ENCODE assay signal across 8 cellular contexts in genomic region chrX:12814434-12814833, GRCh38. TPM values are rescaled to one million over a fixed set of nuclear protein-coding genes. Genes with fewer than 3 reads are reported as not detected.
A peak's percentile ranks its signal among the peaks of the same experiment; 100 is the strongest.
DNase-seq lines count a peak whose midpoint lies in the region; ATAC-seq, FAIRE-seq and TF ChIP-seq lines count a peak whose summit lies in the region.

No MANE protein-coding gene starts in this region.

- H3K9me3 Mint-ChIP-seq in T-cell: no peaks in the 10 kb centered on the region
- peaks cover 11% of the 10 kb centered on the region for H3K9me3 Mint-ChIP-seq in nephron

- TF ChIP-seq RAD21 in H1 (IDR thresholded peaks at IDR 0.05 in 1 of 2, conservative IDR thresholded peaks at IDR 0.05 in 1 of 2; ENCODE audit: low read depth in 2 of 2, low read length in 2 of 2): peak; percentile 77 to 85

- H4K20me1 ChIP-seq in H1 (replicated peaks in 1 of 2; ENCODE audit: control insufficient read depth in 1 of 2, insufficient read depth in 2 of 2, low read length in 2 of 2): peaks cover 0 to 3% of the 10 kb centered on the region in 2 experiments

- POLR2A ChIA-PET in T-cell (lab: Charles Lee) (interaction anchor here in 1 of 2 donors (0.6 kb wide), 1 partner anchor 166 kb away, joined by 3 read pairs; no protein-coding TSS in a partner anchor), H1 (lab: Charles Lee; ENCODE audit: partially characterized antibody) (no interaction called here)

- H3K9ac ChIP-seq in H1 (replicated peaks in 1 of 4; ENCODE audit: extremely low read depth in 1 of 4, low read depth in 3 of 4, low read length in 3 of 4): no peak overlapping the region

- no peaks in the 10 kb centered on the region for H3K79me1 ChIP-seq in H1 (ENCODE audit: low read depth, low read length)

- H3K36me3 ChIP-seq in H1 (ENCODE audit: control insufficient read depth in 2 of 4, insufficient read depth in 4 of 4, low read length in 3 of 4): peaks cover 0 to 4% (median 0%) of the 10 kb centered on the region in 4 experiments; a peak in 3 of 8 replicates

- ATAC-seq in T-cell (replicated peaks in 1 of 4): peak in 2 of 4 experiments; percentile 31 to 50
- no peak for ATAC-seq in GM18907 (IDR thresholded peaks at IDR 0.05; ENCODE audit: unreplicated experiment)

- no peak overlapping the region for H2BK20ac ChIP-seq in H1 (ENCODE audit: low read length)

- H2BK15ac ChIP-seq in H1 (ENCODE audit: low read length): no peak overlapping the region

- H3K36me3 Mint-ChIP-seq in T-cell (peaks cover 4% of the 10 kb centered on the region), nephron (ENCODE audit: low read depth) (peaks cover 4% of the 10 kb centered on the region)

- H3K4me1 Mint-ChIP-seq in T-cell (peaks cover 0 to 5% (median 0%) of the 10 kb centered on the region in 3 donors), nephron (no peaks in the 10 kb centered on the region)

- H3K27ac Mint-ChIP-seq in T-cell: no peak overlapping the region
- H3K27ac Mint-ChIP-seq in nephron: no peak overlapping the region

- H3K4me1 ChIP-seq in H1 (replicated peaks in 1 of 4; ENCODE audit: control insufficient read depth in 3 of 4, insufficient read depth in 4 of 4, low read length in 3 of 4): no peaks in the 10 kb centered on the region; a peak in 1 of 7 replicates

- H2BK5ac ChIP-seq in H1 (ENCODE audit: low read depth, low read length): no peak overlapping the region

- H3K79me2 ChIP-seq in H1 (ENCODE audit: control insufficient read depth in 1 of 2, insufficient read depth in 2 of 2, low read length in 2 of 2): no peaks in the 10 kb centered on the region

- H3K4ac ChIP-seq in H1 (replicated peaks; ENCODE audit: insufficient read length, low read depth, low read length): no peak overlapping the region

- no peak overlapping the region for H3K4me3 ChIP-seq in GM12865 (ENCODE audit: low read depth, low read length)
- H3K4me3 ChIP-seq in HL-60 (replicated peaks; ENCODE audit: insufficient read depth, low read length): no peak overlapping the region
- no peak overlapping the region for H3K4me3 ChIP-seq in H1 (ENCODE audit: extremely low read depth in 1 of 4, insufficient read depth in 2 of 4, low read depth in 3 of 4, low read length in 4 of 4)

- H3K27me3 Mint-ChIP-seq in T-cell (peaks cover 0 to 8% of the 10 kb centered on the region in 2 donors), nephron (ENCODE audit: low read depth) (no peaks in the 10 kb centered on the region)

- CTCF ChIA-PET in T-cell (lab: Charles Lee) (interaction anchor here (0.5 to 1.8 kb wide), 19 partner anchors 8 to 1215 kb away, joined by 3 to 12 read pairs (median 4); partner anchors contain the start of genes GEMIN8 (in 1 of the 2) and PRPS2 (in 1 of the 2)), H1 (lab: Charles Lee; ENCODE audit: partially characterized antibody) (interaction anchor here (0.6 to 4.0 kb wide), 22 partner anchors 10 to 237 kb away, joined by 3 to 28 read pairs (median 4); no protein-coding TSS in a partner anchor)

- H3K18ac ChIP-seq in H1 (ENCODE audit: extremely low read depth, low read length): no peak overlapping the region

- H4K5ac ChIP-seq in H1 (ENCODE audit: insufficient read length, low read depth, low read length): no peak overlapping the region

- no peaks in the 10 kb centered on the region for H3K9me3 ChIP-seq in H1 (ENCODE audit: insufficient read depth in 2 of 2, low read depth in 1 of 2, low read length in 1 of 2)

- no peak overlapping the region for H3K23ac ChIP-seq in H1 (ENCODE audit: insufficient read length)

- H3K4me2 ChIP-seq in H1 (ENCODE audit: insufficient read depth in 1 of 2, low read depth in 2 of 2, low read length in 2 of 2): no peak overlapping the region

- H3K27ac ChIP-seq in HL-60 (replicated peaks) (no peak overlapping the region), H1 (ENCODE audit: low read depth, low read length) (no peak overlapping the region)

- no peak for TF ChIP-seq POLR2A in H1 (IDR thresholded peaks at IDR 0.05; ENCODE audit: control extremely low read depth in 1 of 2, low read depth in 2 of 2, low read length in 2 of 2)

- H3K27me3 ChIP-seq in HL-60 (ENCODE audit: insufficient read depth, poor library complexity, severe bottlenecking) (no peaks in the 10 kb centered on the region), H1 (replicated peaks in 1 of 4; ENCODE audit: control insufficient read depth in 3 of 4, extremely low read depth in 1 of 4, insufficient read depth in 3 of 4, low read length in 3 of 4) (no peaks in the 10 kb centered on the region)

- TF ChIP-seq CTCF in GM12865 (IDR thresholded peaks at IDR 0.05; ENCODE audit: insufficient read depth, low read depth, low read length, missing control alignments) (peak; percentile 42), HL-60 (IDR thresholded peaks at IDR 0.05; ENCODE audit: insufficient read depth, low read length) (peak; percentile 2), H1 (IDR thresholded peaks at IDR 0.05; ENCODE audit: control extremely low read depth in 1 of 3, insufficient read depth in 1 of 3, low read depth in 1 of 3, low read length in 3 of 3) (peak in 2 of 3 experiments; percentile 62; a peak in 3 of 4 replicates), nephron (IDR thresholded peaks at IDR 0.05; ENCODE audit: unreplicated experiment in 3 of 3) (peak; percentile 54 to 60 (median 58))

- H2AFZ ChIP-seq in H1 (ENCODE audit: low read length): no peak overlapping the region

- H3K56ac ChIP-seq in H1 (replicated peaks; ENCODE audit: insufficient read length, low read depth, low read length): no peak overlapping the region

- no peak overlapping the region for H3K4me3 Mint-ChIP-seq in T-cell
- H3K4me3 Mint-ChIP-seq in nephron: no peak overlapping the region

- WGBS in H1 (ENCODE audit: extremely low coverage in 1 of 2, insufficient coverage in 1 of 2, insufficient read length in 1 of 2, insufficient replicate concordance in 2 of 2, low coverage in 1 of 2, low lambda C conversion rate in 2 of 2, missing lambda C conversion rate in 1 of 2), 2 experiments: 33% methylated on average over 4 of the region's 4 CpGs; no CpG with 5 or more reads in 1 of the 2 experiments

- no peak overlapping the region for H4K91ac ChIP-seq in H1 (replicated peaks; ENCODE audit: insufficient read length, low read length)

- TF ChIP-seq EP300 in H1 (IDR thresholded peaks at IDR 0.05; ENCODE audit: borderline replicate concordance in 1 of 2, low read depth in 2 of 2, low read length in 2 of 2): no peak

- no peaks in the 10 kb centered on the region for H3K23me2 ChIP-seq in H1 (ENCODE audit: low read depth, low read length)

- DNase-seq in AML-193 (lab: John Stamatoyannopoulos, UW) (peak; percentile 8 to 28), GM12865 (ENCODE audit: low read depth) (peak; percentile 76), HL-60 (ENCODE audit: low read depth in 1 of 2, low spot score in 1 of 2) (peak in 1 of 2 experiments; percentile 56), T-cell (peak in 26 of 34 experiments; percentile 2 to 50 (median 23)), H1 (ENCODE audit: low read depth in 1 of 2, low spot score in 2 of 2) (peak in 1 of 2 experiments; percentile 43), cerebellar nuclear complex (lab: John Stamatoyannopoulos, UW) (no peak)

- peak; percentile 91 for FAIRE-seq in H1 (lab: Jason Lieb, UNC)

- H2BK12ac ChIP-seq in H1 (ENCODE audit: low read depth, low read length): no peak overlapping the region

- no peak overlapping the region for H4K8ac ChIP-seq in H1 (ENCODE audit: extremely low read depth, insufficient read depth, low read length)

- no peak overlapping the region for H3K14ac ChIP-seq in H1 (ENCODE audit: insufficient read length)

- no peak overlapping the region for H2AK5ac ChIP-seq in H1 (ENCODE audit: low read depth, low read length)

- H2BK120ac ChIP-seq in H1 (replicated peaks; ENCODE audit: low read depth, low read length): no peak overlapping the region

TF ChIP-seq in H1, 55 proteins besides CTCF, POLR2A, EP300 and RAD21 (continues in another document):
- TF ChIP-seq TBP (IDR thresholded peaks at IDR 0.05; ENCODE audit: low read depth, low read length) (no peak), RFX5 (IDR thresholded peaks at IDR 0.05; ENCODE audit: borderline replicate concordance, low read depth, low read length) (no peak), JUN (IDR thresholded peaks at IDR 0.05; ENCODE audit: low read depth, low read length) (no peak), TCF12 (IDR thresholded peaks at IDR 0.05; ENCODE audit: low read depth, low read length) (no peak), SP1 (IDR thresholded peaks at IDR 0.05; ENCODE audit: low read depth, low read length) (no peak), ATF2 (IDR thresholded peaks at IDR 0.05; ENCODE audit: low read length) (no peak)

RNA-seq across cellular contexts. Expression of gene PRPS2, which starts 23.2 kb away (rescaled TPM):
- total RNA-seq in T-cell: 10 to 100 TPM; 20.9 to 31.6 (median 30.6) TPM
- total RNA-seq in H1 (2021; fragmentation: NEBNext Ultra II Directional; extraction: Animal tissue kit (Norgen Biotek cat#: 25700)): 29.0 and 31.4 TPM in 2 replicates
- polyA plus RNA-seq in H1 (2011; rRNA removed): 11.8 and 17.8 TPM in 2 replicates
- polyA plus RNA-seq in H1 (2011; cell fraction: cytosol; rRNA removed): 16.1 TPM
- polyA plus RNA-seq in H1 (2011; cell fraction: nucleus; rRNA removed): 16.9 TPM
- 23.7 to 30.1 TPM (median 25.7 TPM) in 4 replicates for polyA plus RNA-seq in H1 (2012, experiment 1 of 2)
- 2.3 TPM for polyA plus RNA-seq in H1 (2012, experiment 2 of 2)
- polyA plus RNA-seq in H1 (2013, experiment 1 of 2): 12.2 TPM
- 12.1 TPM for polyA plus RNA-seq in H1 (2013, experiment 2 of 2)
- polyA minus RNA-seq in H1 (2011; rRNA and poly(A)+ RNA removed): 28.9 TPM in 2 replicates
- polyA minus RNA-seq in H1 (2011; cell fraction: cytosol; rRNA and poly(A)+ RNA removed): 35.8 TPM
- 21.7 TPM for polyA minus RNA-seq in H1 (2011; cell fraction: nucleus; rRNA and poly(A)+ RNA removed)

RNA-seq across cellular contexts. Expression of gene TLR7, which starts 52.4 kb away (rescaled TPM):
- total RNA-seq in T-cell: under 1 TPM in 4 of 5 donors, not detected in 1; 0.10 to 0.66 (median 0.18) TPM
- not detected in 2 replicates for total RNA-seq in H1 (2021; fragmentation: NEBNext Ultra II Directional; extraction: Animal tissue kit (Norgen Biotek cat#: 25700))
- polyA plus RNA-seq in H1 (2011; rRNA removed): 0.02 TPM in 1 of 2 replicates, not detected in the other
- polyA plus RNA-seq in H1 (2011; cell fraction: cytosol; rRNA removed): 0.01 TPM
- not detected for polyA plus RNA-seq in H1 (2011; cell fraction: nucleus; rRNA removed)
- not detected in 4 replicates for polyA plus RNA-seq in H1 (2012, experiment 1 of 2)
- not detected for polyA plus RNA-seq in H1 (2012, experiment 2 of 2)
- polyA plus RNA-seq in H1 (2013, experiment 1 of 2): 0.06 TPM
- polyA plus RNA-seq in H1 (2013, experiment 2 of 2): 0.07 TPM
- 0.06 TPM in 1 of 2 replicates, not detected in the other for polyA minus RNA-seq in H1 (2011; rRNA and poly(A)+ RNA removed)
- polyA minus RNA-seq in H1 (2011; cell fraction: cytosol; rRNA and poly(A)+ RNA removed): not detected
- not detected for polyA minus RNA-seq in H1 (2011; cell fraction: nucleus; rRNA and poly(A)+ RNA removed)

Comparison
In these comparisons a context has a peak if more than half of its experiments do, and no peak if none do; other contexts are left out.
1. DNase-seq: peak in AML-193 (2 of 2), GM12865 (single experiment) and T-cell (26 of 34); none in cerebellar nuclear complex (0 of 2).
2. CTCF ChIP-seq: peak in every context shown above with its lines; median percentile 62 in H1; 58 in nephron; 42 in GM12865; 2 in HL-60.